24 cellular contexts compared by ENCODE assay signal in genomic region chrX:47631676-47632075, GRCh38. TPM values are rescaled to one million over a fixed set of nuclear protein-coding genes. Genes with fewer than 3 reads are reported as not detected.
"Had no signal": no experiment of that assay in that cellular context is flagged by ENCODE, and none has a peak within 500 bp of the region (broad histone marks: within the 10 kb centered on the region; RNA-seq: fewer than 3 reads in every experiment).

No MANE protein-coding gene starts in this region.

- H3K4me3 ChIP-seq: MG63, SJSA1 had no signal

- H3K4me1 ChIP-seq: SJSA1 had no signal

- H3K27ac ChIP-seq: SJSA1 had no signal

- H3K36me3 ChIP-seq: MG63, SJSA1 had no signal

- H3K27me3 ChIP-seq: MG63, SJSA1 had no signal

- ATAC-seq: HepG2 had no signal

- DNase-seq: IMR-90, Karpas-422, KG1, MG63, NCI-H1092, NCI-H1105 treated with DMSO at 0.1 percent for 48 hours, NCI-H1436, NCI-H187, NCI-H2029, NCI-H2081 treated with DMSO at 0.1 percent for 48 hours, NCI-H2171, NCI-H226, NCI-H446, NCI-H510A, NCI-H524 treated with DMSO at 0.1 percent for 48 hours, NCI-H69, NCI-H774, Right ventricle myocardium superior, RPMI8226, SIG-M5, SK-N-SH had no signal

- H3K9me3 ChIP-seq: MG63, SJSA1, SK-N-SH had no signal

RNA-seq across cellular contexts. Expression of gene CFP, which starts 1.9 kb away (rescaled TPM):
- total RNA-seq: HepG2 had no signal

RNA-seq across cellular contexts. Expression of gene SYN1, which starts 12.0 kb away (rescaled TPM):
- total RNA-seq: HepG2, HT1080 had no signal
- polyA plus RNA-seq: HepG2 had no signal
